33 cellular contexts compared by ENCODE assay signal in the genomic region with DNA sequence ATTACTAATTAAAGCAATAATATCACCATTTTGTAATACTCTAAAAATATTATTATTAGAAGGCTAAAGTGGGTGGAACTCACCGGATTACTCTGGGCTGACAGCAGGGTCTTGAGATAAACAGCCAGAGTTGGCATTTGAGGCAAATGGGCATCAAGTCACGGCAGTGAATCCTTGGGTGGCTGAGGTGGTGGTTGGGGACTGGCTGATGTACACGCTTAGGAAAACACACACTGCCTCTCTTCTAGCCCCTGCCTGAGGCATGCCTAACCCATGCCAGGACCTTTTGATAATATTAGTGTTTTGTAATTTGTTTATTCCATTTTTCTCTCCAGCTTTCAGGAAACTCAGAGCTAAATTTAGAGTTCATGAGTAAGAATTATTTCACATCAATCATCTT.
"Had no signal": no experiment of that assay in that cellular context is flagged by ENCODE, and none has a peak within 500 bp of the region (broad histone marks: within the 10 kb centered on the region; RNA-seq: fewer than 3 reads in every experiment).

No MANE protein-coding gene starts in this region.

- H3K9me3 ChIP-seq: lower lobe of right lung had no signal

- H2AFZ ChIP-seq: neural progenitor cell had no signal

- DNase-seq: activated CD4-positive, alpha-beta T cell treated with anti-CD3 and anti-CD28 coated beads for 48 hours; activated CD4-positive, alpha-beta T cell treated with anti-CD3 and anti-CD28 coated beads, Interleukin-2, amount 50 U/mL, for 48 hours; activated CD8-positive, alpha-beta memory T cell treated with anti-CD3 and anti-CD28 coated beads, Interleukin-2, amount 50 U/mL, for 4 hours; activated gamma-delta T cell; activated naive CD8-positive, alpha-beta T cell treated with anti-CD3 and anti-CD28 coated beads, Interleukin-2, amount 50 U/mL, for 24 hours; activated T-cell treated with anti-CD3 and anti-CD28 coated beads, Interleukin-2, amount 50 U/mL, for 24 hours; amygdala; effector memory CD4-positive, alpha-beta T cell; hypothalamus; immature natural killer cell; lower lobe of right lung; mesendoderm; natural killer cell; occipital lobe; stimulated activated CD4-positive, alpha-beta T cell treated with anti-CD3 and anti-CD28 coated beads, Interleukin-1b, Interleukin-23, amount 100 ng/mL, for 48 hours; stimulated activated CD4-positive, alpha-beta T cell treated with anti-CD3 and anti-CD28 coated beads, Interleukin-4, amount 100 ng/mL, for 4 hours; stimulated activated CD8-positive, alpha-beta memory T cell treated with anti-CD3 and anti-CD28 coated beads, Interleukin-4, amount 100 ng/mL, for 48 hours; stimulated activated naive CD8-positive, alpha-beta T cell treated with anti-CD3 and anti-CD28 coated beads, Interleukin-15, amount 100 ng/mL, for 72 hours; substantia nigra; T-helper 17 cell; T1000; WERI-Rb-1 had no signal

- H3K4me3 ChIP-seq: gastroesophageal sphincter, lower lobe of right lung, neural progenitor cell, right lobe of liver, smooth muscle cell, tibial nerve had no signal

- H3K9ac ChIP-seq: neural progenitor cell had no signal

- H3K27ac ChIP-seq: lower lobe of right lung, neural progenitor cell, right lobe of liver, WERI-Rb-1 had no signal

- H3K4me2 ChIP-seq: neural progenitor cell, smooth muscle cell had no signal

- ATAC-seq: activated CD4-positive, CD25-positive, alpha-beta regulatory T cell treated with anti-CD3 and anti-CD28 coated beads, Interleukin-2, amount 50 U/mL, for 24 hours; activated naive CD8-positive, alpha-beta T cell treated with anti-CD3 and anti-CD28 coated beads, Interleukin-2, amount 50 U/mL, for 24 hours; gastroesophageal sphincter; lower lobe of right lung; natural killer cell; right lobe of liver; SK-N-SH treated with all-trans-retinoic acid at 6 μM for 48 hours; stimulated activated memory B cell treated with anti-CD40 and anti-IgM and Interleukin-4, amounts not matched to agents 10 μg/mL and 1 μg/mL and 100 μg/mL, for 72 hours; stimulated activated naive CD8-positive, alpha-beta T cell treated with anti-CD3 and anti-CD28 coated beads, Interleukin-15, amount 100 ng/mL, for 72 hours; T-helper 17 cell had no signal

- FAIRE-seq: bronchial epithelial cell, colon, urothelium cell line had no signal

- H3K4me1 ChIP-seq: lower lobe of right lung, neural progenitor cell, right lobe of liver had no signal

- H3K27me3 ChIP-seq: gastroesophageal sphincter, neural progenitor cell, right lobe of liver, tibial nerve had no signal

- H3K36me3 ChIP-seq: gastroesophageal sphincter, lower lobe of right lung, neural progenitor cell, right lobe of liver, tibial nerve, WERI-Rb-1 had no signal
